Comparison of ENCODE assay signal across 14 cellular contexts in genomic region chr7:90828601-90829000, GRCh38.
"Had no signal": no experiment of that assay in that cellular context is flagged by ENCODE, and none has a peak within 500 bp of the region (broad histone marks: within the 10 kb centered on the region; RNA-seq: fewer than 3 reads in every experiment).

No MANE protein-coding gene starts in this region.

- H3K9me3 ChIP-seq: colonic mucosa, pancreas had no signal

- H3K36me3 Mint-ChIP-seq: activated CD8-positive, alpha-beta memory T cell treated with anti-CD3 and anti-CD28 coated beads, Interleukin-2, amount 10 ng/mL, durations not matched to agents 7 days and 5 days had no signal

- H3K27ac Mint-ChIP-seq: activated CD8-positive, alpha-beta memory T cell treated with anti-CD3 and anti-CD28 coated beads, Interleukin-2, amount 10 ng/mL, durations not matched to agents 7 days and 5 days; activated T-cell treated with anti-CD3 and anti-CD28 coated beads, Interleukin-2, amount 50 U/mL, for 24 hours; stimulated activated naive CD8-positive, alpha-beta T cell treated with anti-CD3 and anti-CD28 coated beads, Interleukin-15, Interleukin-2, amounts not matched to agents 100 ng/mL and 50 ng/mL, for 24 hours had no signal

- H3K4me3 Mint-ChIP-seq: activated CD8-positive, alpha-beta memory T cell treated with anti-CD3 and anti-CD28 coated beads, Interleukin-2, amount 10 ng/mL, durations not matched to agents 7 days and 5 days; activated T-cell treated with anti-CD3 and anti-CD28 coated beads, Interleukin-2, amount 50 U/mL, for 24 hours; stimulated activated naive CD8-positive, alpha-beta T cell treated with anti-CD3 and anti-CD28 coated beads, Interleukin-15, Interleukin-2, amounts not matched to agents 100 ng/mL and 50 ng/mL, for 24 hours had no signal

- H3K4me3 ChIP-seq: colonic mucosa, pancreas, upper lobe of left lung had no signal

- H3K27me3 ChIP-seq: colonic mucosa, pancreas, upper lobe of left lung had no signal

- ATAC-seq: activated CD8-positive, alpha-beta memory T cell treated with anti-CD3 and anti-CD28 coated beads, Interleukin-2, amount 10 ng/mL, durations not matched to agents 7 days and 5 days; left lobe of liver; pancreas; sciatic nerve had no signal

- H3K27me3 Mint-ChIP-seq: activated CD8-positive, alpha-beta memory T cell treated with anti-CD3 and anti-CD28 coated beads, Interleukin-2, amount 10 ng/mL, durations not matched to agents 7 days and 5 days; activated T-cell treated with anti-CD3 and anti-CD28 coated beads, Interleukin-2, amount 50 U/mL, for 24 hours; naive B cell; stimulated activated naive CD8-positive, alpha-beta T cell treated with anti-CD3 and anti-CD28 coated beads, Interleukin-15, Interleukin-2, amounts not matched to agents 100 ng/mL and 50 ng/mL, for 24 hours had no signal

- H3K27ac ChIP-seq: colonic mucosa, pancreas, upper lobe of left lung had no signal

- H3K4me1 ChIP-seq: colonic mucosa had no signal

- H3K4me1 Mint-ChIP-seq: activated CD8-positive, alpha-beta memory T cell treated with anti-CD3 and anti-CD28 coated beads, Interleukin-2, amount 10 ng/mL, durations not matched to agents 7 days and 5 days had no signal

- DNase-seq: activated CD4-positive, alpha-beta T cell treated with anti-CD3 and anti-CD28 coated beads, Interleukin-2, amount 50 U/mL, for 4 hours; activated CD4-positive, CD25-positive, alpha-beta regulatory T cell treated with anti-CD3 and anti-CD28 coated beads, Interleukin-2, amount 50 U/mL, for 72 hours; activated CD8-positive, alpha-beta memory T cell treated with anti-CD3 and anti-CD28 coated beads, Interleukin-2, amount 10 ng/mL, durations not matched to agents 7 days and 5 days; activated effector memory CD4-positive, alpha-beta T cell treated with Interleukin-2 at 50 U/mL for 16 hours; activated naive CD4-positive, alpha-beta T cell treated with anti-CD3 and anti-CD28 coated beads, Interleukin-2, amount 50 U/mL, for 16 hours; activated T-cell treated with anti-CD3 and anti-CD28 coated beads, Interleukin-2, amount 50 U/mL, for 24 hours; colonic mucosa; naive B cell; pancreas; upper lobe of left lung had no signal

- FAIRE-seq: keratinocyte had no signal

- H3K36me3 ChIP-seq: colonic mucosa, pancreas, upper lobe of left lung had no signal
